In genomic region chr14:91204657-91205056, GRCh38 we compare ENCODE assay signal across 28 cellular contexts. TPM values are rescaled to one million over a fixed set of nuclear protein-coding genes. Genes with fewer than 3 reads are reported as not detected.
DNase-seq lines count a peak whose midpoint lies in the region; ATAC-seq and TF ChIP-seq lines count a peak whose summit lies in the region.
"Had no signal": no experiment of that assay in that cellular context is flagged by ENCODE, and none has a peak within 500 bp of the region (broad histone marks: within the 10 kb centered on the region; RNA-seq: fewer than 3 reads in every experiment).

No MANE protein-coding gene starts in this region.

- H3K9me3 Mint-ChIP-seq in T-helper 1 cell treated with Interleukin-12 subunit alpha and Interleukin-12 subunit beta and Interleukin-4 antibody, amounts not matched to agents 30 μg/mL and 1 μg/mL, for 36 hours, result no peaks in the 10 kb centered on the region
- no peaks in the 10 kb centered on the region for H3K9me3 Mint-ChIP-seq in natural killer cell treated with Interleukin-12 subunit alpha and Interleukin-12 subunit beta and Interleukin-15 and Interleukin-18, amount 100 ng/mL, for 72 hours
- no peaks in the 10 kb centered on the region for H3K9me3 Mint-ChIP-seq in natural killer cell

- no peak overlapping the region for H2BK12ac ChIP-seq in neuronal stem cell (ENCODE audit: low read length)

- H3K27ac Mint-ChIP-seq in T-helper 1 cell treated with Interleukin-12 subunit alpha and Interleukin-12 subunit beta and Interleukin-4 antibody, amounts not matched to agents 30 μg/mL and 1 μg/mL, for 36 hours, result peak overlapping the region; percentile 68
- peak overlapping the region; percentile 67 to 83 for H3K27ac Mint-ChIP-seq in natural killer cell treated with Interleukin-12 subunit alpha and Interleukin-12 subunit beta and Interleukin-15 and Interleukin-18, amount 100 ng/mL, for 72 hours
- H3K27ac Mint-ChIP-seq in natural killer cell, result no peak overlapping the region

- no peak overlapping the region for H3K23ac ChIP-seq in neuronal stem cell (ENCODE audit: low read depth, low read length, poor library complexity)

- H3K4me1 ChIP-seq in neuronal stem cell (ENCODE audit: control insufficient read depth in 2 of 2, insufficient read depth in 1 of 2, low read depth in 1 of 2, low read length in 2 of 2), result peaks cover 0 to 7% of the 10 kb centered on the region in 2 donors

- H3K18ac ChIP-seq in neuronal stem cell (ENCODE audit: low read length), result peak overlapping the region; percentile 54

- no peak overlapping the region for H3K4me3 ChIP-seq in neuronal stem cell (ENCODE audit: low read length in 2 of 2)
- H3K4me3 ChIP-seq: dorsolateral prefrontal cortex, lung, right atrium auricular region had no signal

- no peaks in the 10 kb centered on the region for H3K27me3 ChIP-seq in neuronal stem cell (ENCODE audit: control insufficient read depth in 3 of 3, insufficient read depth in 3 of 3, low read depth in 1 of 3, low read length in 3 of 3)
- H3K27me3 ChIP-seq: brain microvascular endothelial cell, dorsolateral prefrontal cortex, right atrium auricular region had no signal

- H2AK5ac ChIP-seq in neuronal stem cell (ENCODE audit: low read depth, low read length), result peak overlapping the region; percentile 5

- ATAC-seq in natural killer cell treated with Interleukin-12 subunit alpha and Interleukin-12 subunit beta and Interleukin-15 and Interleukin-18, amount 100 ng/mL, for 72 hours, result peak in 1 of 2 donors; percentile 9
- ATAC-seq in natural killer cell (no peak), HG02623 (IDR thresholded peaks at IDR 0.05; ENCODE audit: unreplicated experiment) (no peak)

- H2AFZ ChIP-seq in neuronal stem cell (ENCODE audit: low read length), result no peak overlapping the region

- intact Hi-C loops in natural killer cell (cut with micrococcal nuclease), result no loop called here

- no peak overlapping the region for H2BK15ac ChIP-seq in neuronal stem cell (ENCODE audit: low read length)

- no peak overlapping the region for H3K4me2 ChIP-seq in neuronal stem cell (ENCODE audit: insufficient read depth, low read length, poor library complexity, severe bottlenecking)

- WGBS in neuronal stem cell (ENCODE audit: extremely low coverage in 2 of 2, insufficient read length in 2 of 2, insufficient replicate concordance in 1 of 2), 2 donors, result no CpG with 5 or more reads among the region's 14 CpGs

- H3K27ac ChIP-seq in neuronal stem cell (replicated peaks; ENCODE audit: low read length), result no peak overlapping the region
- H3K27ac ChIP-seq: 22Rv1, brain microvascular endothelial cell, dorsolateral prefrontal cortex, right atrium auricular region had no signal

- H2BK120ac ChIP-seq in neuronal stem cell (ENCODE audit: low read depth, low read length), result no peak overlapping the region

- H3K27me3 Mint-ChIP-seq in T-helper 1 cell treated with Interleukin-12 subunit alpha and Interleukin-12 subunit beta and Interleukin-4 antibody, amounts not matched to agents 30 μg/mL and 1 μg/mL, for 36 hours (ENCODE audit: low read depth), result no peaks in the 10 kb centered on the region
- no peaks in the 10 kb centered on the region for H3K27me3 Mint-ChIP-seq in natural killer cell treated with Interleukin-12 subunit alpha and Interleukin-12 subunit beta and Interleukin-15 and Interleukin-18, amount 100 ng/mL, for 72 hours
- no peaks in the 10 kb centered on the region for H3K27me3 Mint-ChIP-seq in natural killer cell (ENCODE audit: low read depth in 2 of 2)

- peaks cover 6 to 74% of the 10 kb centered on the region in 2 donors for H3K36me3 ChIP-seq in neuronal stem cell (replicated peaks in 1 of 2; ENCODE audit: control insufficient read depth in 2 of 2, insufficient read depth in 2 of 2, low read length in 2 of 2)
- H3K36me3 ChIP-seq: brain microvascular endothelial cell had no signal

- H3K14ac ChIP-seq in neuronal stem cell (ENCODE audit: low read length), result no peak overlapping the region

- no peak overlapping the region for H4K8ac ChIP-seq in neuronal stem cell (ENCODE audit: low read depth, low read length)

- H3K4me3 Mint-ChIP-seq in T-helper 1 cell treated with Interleukin-12 subunit alpha and Interleukin-12 subunit beta and Interleukin-4 antibody, amounts not matched to agents 30 μg/mL and 1 μg/mL, for 36 hours, result no peak overlapping the region
- no peak overlapping the region for H3K4me3 Mint-ChIP-seq in natural killer cell treated with Interleukin-12 subunit alpha and Interleukin-12 subunit beta and Interleukin-15 and Interleukin-18, amount 100 ng/mL, for 72 hours
- no peak overlapping the region for H3K4me3 Mint-ChIP-seq in natural killer cell
- H3K4me3 Mint-ChIP-seq: neural crest cell had no signal

- DNase-seq in T-helper 1 cell (no peak), natural killer cell (no peak), neuronal stem cell (ENCODE audit: low spot score) (no peak), kidney glomerular epithelial cell (lab: John Stamatoyannopoulos, UW) (no peak), NCI-H226 (no peak)
- DNase-seq in natural killer cell treated with Interleukin-12 subunit alpha and Interleukin-12 subunit beta and Interleukin-15 and Interleukin-18, amount 100 ng/mL, for 72 hours (ENCODE audit: low spot score), result no peak
- DNase-seq: activated CD4-positive, alpha-beta T cell treated with anti-CD3 and anti-CD28 coated beads, Interleukin-2, amount 50 U/mL, for 1 hour; activated effector memory CD4-positive, alpha-beta T cell treated with Interleukin-2 at 50 U/mL for 16 hours; amniotic stem cell; brain microvascular endothelial cell; C1 segment of cervical spinal cord; cerebellar nuclear complex; DMS53; dorsolateral prefrontal cortex; GOT3; NCI-H1092 treated with DMSO at 0.1 percent for 48 hours; NCI-H187; NCI-H82; SIG-M5; stimulated activated CD4-positive, alpha-beta T cell treated with anti-CD3 and anti-CD28 coated beads, Interleukin-2, amount 100 ng/mL, for 48 hours; trophoblast cell had no signal

- peaks cover 51% of the 10 kb centered on the region for H3K4me1 Mint-ChIP-seq in T-helper 1 cell treated with Interleukin-12 subunit alpha and Interleukin-12 subunit beta and Interleukin-4 antibody, amounts not matched to agents 30 μg/mL and 1 μg/mL, for 36 hours (ENCODE audit: low read depth)
- peaks cover 29 to 30% of the 10 kb centered on the region in 2 donors for H3K4me1 Mint-ChIP-seq in natural killer cell treated with Interleukin-12 subunit alpha and Interleukin-12 subunit beta and Interleukin-15 and Interleukin-18, amount 100 ng/mL, for 72 hours (ENCODE audit: low read depth in 2 of 2)
- H3K4me1 Mint-ChIP-seq in natural killer cell, result peaks cover 7 to 19% of the 10 kb centered on the region in 2 donors

- no peak overlapping the region for H3K9ac ChIP-seq in neuronal stem cell (ENCODE audit: low read depth, low read length, poor library complexity)

- no peak overlapping the region for H3K4ac ChIP-seq in neuronal stem cell (ENCODE audit: low read length)

- no peak overlapping the region for H4K91ac ChIP-seq in neuronal stem cell (ENCODE audit: low read depth, low read length, poor library complexity)

- no peak for TF ChIP-seq CTCF in natural killer cell (IDR thresholded peaks at IDR 0.05)

- H3K79me1 ChIP-seq in neuronal stem cell (ENCODE audit: low read depth, low read length), result no peaks in the 10 kb centered on the region

- peaks cover 0 to 13% of the 10 kb centered on the region in 2 donors for H3K9me3 ChIP-seq in neuronal stem cell (replicated peaks in 1 of 2; ENCODE audit: control insufficient read depth in 2 of 2, insufficient read depth in 1 of 2, low read depth in 1 of 2, low read length in 2 of 2)
- H3K9me3 ChIP-seq: right atrium auricular region had no signal

- peaks cover 65% of the 10 kb centered on the region for H3K36me3 Mint-ChIP-seq in T-helper 1 cell treated with Interleukin-12 subunit alpha and Interleukin-12 subunit beta and Interleukin-4 antibody, amounts not matched to agents 30 μg/mL and 1 μg/mL, for 36 hours (ENCODE audit: low read depth)
- H3K36me3 Mint-ChIP-seq in natural killer cell treated with Interleukin-12 subunit alpha and Interleukin-12 subunit beta and Interleukin-15 and Interleukin-18, amount 100 ng/mL, for 72 hours, result peaks cover 39% of the 10 kb centered on the region
- H3K36me3 Mint-ChIP-seq in natural killer cell, result peaks cover 11% of the 10 kb centered on the region

- no peak overlapping the region for H2BK5ac ChIP-seq in neuronal stem cell (ENCODE audit: low read length)

RNA-seq across cellular contexts. Expression of gene GPR68, which starts 39.8 kb away (rescaled TPM):
- 10 to 100 TPM; 17.4 to 30.2 TPM for total RNA-seq in natural killer cell treated with Interleukin-12 subunit alpha and Interleukin-12 subunit beta and Interleukin-15 and Interleukin-18, amount 100 ng/mL, for 72 hours
- 10 to 100 TPM in 2 of 3 donors, 1 to 10 TPM in 1; 7.6 to 24.0 (median 15.7) TPM for total RNA-seq in natural killer cell
- polyA plus RNA-seq in neuronal stem cell (2013, experiment 1 of 2), result 0.70 TPM
- 0.61 TPM for polyA plus RNA-seq in neuronal stem cell (2013, experiment 2 of 2)
- total RNA-seq: NCI-H460 had no signal

Comparison
In these comparisons a context has a peak if more than half of its experiments do, and no peak if none do; other contexts are left out.
1. H3K27ac Mint-ChIP-seq: peak in T-helper 1 cell treated with Interleukin-12 subunit alpha and Interleukin-12 subunit beta and Interleukin-4 antibody, amounts not matched to agents 30 μg/mL and 1 μg/mL, for 36 hours (single experiment) and natural killer cell treated with Interleukin-12 subunit alpha and Interleukin-12 subunit beta and Interleukin-15 and Interleukin-18, amount 100 ng/mL, for 72 hours (2 of 2); none in natural killer cell (0 of 2).